ENCODE assay signal across 8 cellular contexts in genomic region chr11:7673724-7674434, GRCh38. TPM values are rescaled to one million over a fixed set of nuclear protein-coding genes. Genes with fewer than 3 reads are reported as not detected.
DNase-seq lines count a peak whose midpoint lies in the region; ATAC-seq, FAIRE-seq and TF ChIP-seq lines count a peak whose summit lies in the region.

No MANE protein-coding gene starts in this region.

- H3K4me1 Mint-ChIP-seq in nephron: peaks cover 56% of the 10 kb centered on the region

- no peaks in the 10 kb centered on the region for H3K9me3 ChIP-seq in esophagus squamous epithelium

- peaks cover 0 to 40% (median 0%) of the 10 kb centered on the region in 4 donors for H3K27me3 ChIP-seq in esophagus squamous epithelium

- no peak for FAIRE-seq in frontal cortex (lab: Jason Lieb, UNC)

- peaks cover 4% of the 10 kb centered on the region for H3K36me3 Mint-ChIP-seq in nephron (ENCODE audit: low read depth)

- H3K4me1 ChIP-seq in esophagus squamous epithelium: peaks cover 15 to 69% (median 18%) of the 10 kb centered on the region in 3 donors

- H3K27ac ChIP-seq in esophagus squamous epithelium: peak overlapping the region; percentile 77 to 90 (median 83)

- peaks cover 20% of the 10 kb centered on the region for H3K27me3 Mint-ChIP-seq in nephron (ENCODE audit: low read depth)

- no peak for ATAC-seq in GM18907 (IDR thresholded peaks at IDR 0.05; ENCODE audit: unreplicated experiment)

- intact Hi-C loops in esophagus squamous epithelium (cut with DNase I): no loop called here

- H3K27ac Mint-ChIP-seq in nephron: peak overlapping the region; percentile 6 to 91 (median 82)

- H3K36me3 ChIP-seq in esophagus squamous epithelium: no peaks in the 10 kb centered on the region

- peak overlapping the region; percentile 90 for H3K4me3 Mint-ChIP-seq in nephron

- TF ChIP-seq CTCF in esophagus squamous epithelium (IDR thresholded peaks at IDR 0.05) (no peak), nephron (IDR thresholded peaks at IDR 0.05; ENCODE audit: unreplicated experiment in 3 of 3) (no peak)

- no peaks in the 10 kb centered on the region for H3K9me3 Mint-ChIP-seq in nephron

- peak; percentile 61 for DNase-seq in activated effector memory CD4-positive, alpha-beta T cell treated with anti-CD3 and anti-CD28 coated beads, Interleukin-2, amount 50 U/mL, for 16 hours
- DNase-seq in activated effector memory CD4-positive, alpha-beta T cell treated with Interleukin-2 at 50 U/mL for 16 hours: no peak
- DNase-seq in NOMO-1 treated with dmso at 0.1 percent for 144 hours (lab: John Stamatoyannopoulos, UW; ENCODE audit: unreplicated experiment): peak; percentile 38
- DNase-seq in esophagus squamous epithelium (lab: John Stamatoyannopoulos, UW): no peak
- DNase-seq in frontal cortex (ENCODE audit: low spot score in 2 of 2): no peak
- no peak for DNase-seq in erythroblast (lab: John Stamatoyannopoulos, UW)

- peak overlapping the region; percentile 46 to 75 (median 63) for H3K4me3 ChIP-seq in esophagus squamous epithelium

- peak in 2 of 4 donors; percentile 9 to 27 for TF ChIP-seq POLR2A in esophagus squamous epithelium (IDR thresholded peaks at IDR 0.05)
- no peak for TF ChIP-seq POLR2A in erythroblast (IDR thresholded peaks at IDR 0.05; ENCODE audit: low read length)

- 1 to 2% methylated on average over 18 to 23 of the region's 72 CpGs for WGBS in esophagus squamous epithelium, 2 donors

RNA-seq across cellular contexts. Expression of gene CYB5R2, which starts 0.6 kb away (rescaled TPM):
- total RNA-seq in esophagus squamous epithelium: 10 to 100 TPM in 3 of 4 donors, 1 to 10 TPM in 1; 7.6 to 56.9 (median 18.0) TPM
- total RNA-seq in frontal cortex: 2.0 TPM

RNA-seq across cellular contexts. Expression of gene OVCH2, which starts 32.4 kb away (rescaled TPM):
- total RNA-seq in esophagus squamous epithelium (1 to 10 TPM in 1 of 4 donors, under 1 TPM in 1, not detected in 2; 0.21 to 2.1 TPM), frontal cortex (not detected)

Comparison
In these comparisons a context has a peak if more than half of its experiments do, and no peak if none do; other contexts are left out.
1. DNase-seq: peak in activated effector memory CD4-positive, alpha-beta T cell treated with anti-CD3 and anti-CD28 coated beads, Interleukin-2, amount 50 U/mL, for 16 hours (single experiment) and NOMO-1 treated with dmso at 0.1 percent for 144 hours (single experiment); none in activated effector memory CD4-positive, alpha-beta T cell treated with Interleukin-2 at 50 U/mL for 16 hours (single experiment), esophagus squamous epithelium (single experiment), frontal cortex (0 of 2) and erythroblast (0 of 2).